Comparison of ENCODE assay signal across 15 cellular contexts in genomic region chr16:52552643-52553042, GRCh38. TPM values are rescaled to one million over a fixed set of nuclear protein-coding genes. Genes with fewer than 3 reads are reported as not detected.
DNase-seq lines count a peak whose midpoint lies in the region; TF ChIP-seq lines count a peak whose summit lies in the region.
"Had no signal": no experiment of that assay in that cellular context is flagged by ENCODE, and none has a peak within 500 bp of the region (broad histone marks: within the 10 kb centered on the region; RNA-seq: fewer than 3 reads in every experiment).

No MANE protein-coding gene starts in this region.

- no peaks in the 10 kb centered on the region for H3K9me3 ChIP-seq in esophagus squamous epithelium
- H3K9me3 ChIP-seq: ovary had no signal

- DNase-seq in NCI-H1694 treated with DMSO at 0.1 percent for 48 hours (lab: John Stamatoyannopoulos, UW) (peak; percentile 26), NCI-H1694 (lab: John Stamatoyannopoulos, UW) (no peak), NCI-H345 (lab: John Stamatoyannopoulos, UW) (peak; percentile 89), epithelial cell of proximal tubule (ENCODE audit: low read depth) (peak; percentile 66), OCI-M2 (lab: John Stamatoyannopoulos, UW; ENCODE audit: unreplicated experiment) (no peak), dermis blood vessel endothelial cell (no peak), medulla oblongata (ENCODE audit: extremely low spot score) (no peak), esophagus squamous epithelium (lab: John Stamatoyannopoulos, UW) (no peak)
- DNase-seq: 8988T; activated CD8-positive, alpha-beta memory T cell treated with anti-CD3 and anti-CD28 coated beads, Interleukin-2, amount 50 U/mL, for 48 hours; activated naive CD8-positive, alpha-beta T cell treated with anti-CD3 and anti-CD28 coated beads, Interleukin-2, amount 50 U/mL, for 24 hours; CD4-positive, alpha-beta memory T cell; ovary; spleen; SW 1271 had no signal

- TF ChIP-seq POLR2A in esophagus squamous epithelium (IDR thresholded peaks at IDR 0.05) = no peak

- no peak overlapping the region for H3K27ac ChIP-seq in esophagus squamous epithelium
- H3K27ac ChIP-seq: ovary, spleen had no signal

- H3K4me3 ChIP-seq in epithelial cell of proximal tubule (ENCODE audit: low read depth, low read length) = no peak overlapping the region
- H3K4me3 ChIP-seq in esophagus squamous epithelium = no peak overlapping the region
- H3K4me3 ChIP-seq: ovary, spleen had no signal

- H3K36me3 ChIP-seq in esophagus squamous epithelium = no peaks in the 10 kb centered on the region
- H3K36me3 ChIP-seq: ovary, spleen had no signal

- intact Hi-C loops in esophagus squamous epithelium (cut with DNase I) = no loop called here

- 35 to 39% methylated on average over 5 of the region's 5 CpGs for WGBS in esophagus squamous epithelium, 2 donors

- TF ChIP-seq CTCF in epithelial cell of proximal tubule (conservative IDR thresholded peaks at IDR 0.05; ENCODE audit: low read depth, low read length) = no peak
- TF ChIP-seq CTCF in esophagus squamous epithelium (IDR thresholded peaks at IDR 0.05) = no peak

- no peaks in the 10 kb centered on the region for H3K4me1 ChIP-seq in esophagus squamous epithelium
- H3K4me1 ChIP-seq: spleen had no signal

- peaks cover 0 to 50% (median 0%) of the 10 kb centered on the region in 4 donors for H3K27me3 ChIP-seq in esophagus squamous epithelium
- H3K27me3 ChIP-seq: ovary had no signal

RNA-seq across cellular contexts. Expression of gene TOX3, which starts 5.7 kb away (rescaled TPM):
- total RNA-seq in epithelial cell of proximal tubule (5.5 and 10.5 TPM in 2 replicates), dermis blood vessel endothelial cell (under 0.01 TPM in 1 of 2 replicates, not detected in the other), esophagus squamous epithelium (1 to 10 TPM in 1 of 4 donors, under 1 TPM in 2, not detected in 1; 0.09 to 1.1 (median 0.11) TPM)
- total RNA-seq: CD4-positive, alpha-beta memory T cell; spleen had no signal

Comparison
In these comparisons a context has a peak if more than half of its experiments do, and no peak if none do; other contexts are left out.
1. DNase-seq: peak in NCI-H1694 treated with DMSO at 0.1 percent for 48 hours (single experiment), NCI-H345 (single experiment) and epithelial cell of proximal tubule (single experiment); none in NCI-H1694 (single experiment), OCI-M2 (single experiment), dermis blood vessel endothelial cell (single experiment), medulla oblongata (single experiment) and esophagus squamous epithelium (single experiment).